12 cellular contexts compared by ENCODE assay signal in the genomic region with DNA sequence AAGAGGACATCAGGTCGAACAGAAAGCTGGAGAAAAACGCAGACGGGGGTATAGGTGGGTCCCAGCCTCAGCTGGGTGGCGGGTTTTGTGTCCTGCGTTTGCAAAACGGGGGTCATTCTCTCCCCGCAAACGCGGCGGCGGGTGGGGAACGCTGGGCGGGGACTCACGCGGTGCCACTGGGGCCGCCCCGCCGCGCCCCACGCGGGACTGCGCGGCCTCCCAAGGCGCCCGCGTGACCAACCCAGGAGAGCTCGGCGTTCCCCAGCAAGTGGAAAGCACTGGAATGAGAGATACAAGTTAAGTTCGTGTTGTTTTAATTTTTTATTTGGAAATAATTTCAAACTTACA. TPM values are rescaled to one million over a fixed set of nuclear protein-coding genes. Genes with fewer than 3 reads are reported as not detected.
DNase-seq lines count a peak whose midpoint lies in the region; ATAC-seq and TF ChIP-seq lines count a peak whose summit lies in the region.
"Had no signal": no experiment of that assay in that cellular context is flagged by ENCODE, and none has a peak within 500 bp of the region (broad histone marks: within the 10 kb centered on the region; RNA-seq: fewer than 3 reads in every experiment).

No MANE protein-coding gene starts in this region.

- no peak for TF ChIP-seq CTCF in esophagus squamous epithelium (IDR thresholded peaks at IDR 0.05)
- TF ChIP-seq CTCF in neural crest cell (conservative IDR thresholded peaks at IDR 0.05): no peak
- TF ChIP-seq CTCF in upper lobe of right lung (IDR thresholded peaks at IDR 0.05): no peak
- TF ChIP-seq CTCF in PC-9 (conservative IDR thresholded peaks at IDR 0.05): no peak

- no peaks in the 10 kb centered on the region for H3K79me2 ChIP-seq in PC-9 (ENCODE audit: low read depth)

- H3K36me3 ChIP-seq in esophagus squamous epithelium (no peaks in the 10 kb centered on the region), upper lobe of right lung (no peaks in the 10 kb centered on the region), PC-9 (ENCODE audit: low read depth) (no peaks in the 10 kb centered on the region)

- no peak overlapping the region for H3K27ac Mint-ChIP-seq in activated naive CD4-positive, alpha-beta T cell treated with anti-CD3 and anti-CD28 coated beads, Interleukin-2, amount 10 ng/mL, durations not matched to agents 7 days and 5 days
- no peak overlapping the region for H3K27ac Mint-ChIP-seq in neural crest cell (ENCODE audit: unreplicated experiment)

- CTCF ChIA-PET in activated naive CD4-positive, alpha-beta T cell treated with anti-CD3 and anti-CD28 coated beads, Interleukin-2, amount 10 ng/mL, durations not matched to agents 7 days and 5 days (lab: Charles Lee): no interaction called here
- CTCF ChIA-PET in PC-9 (lab: Charles Lee): no interaction called here

- 0 to 30% methylated on average over 17 to 23 of the region's 29 CpGs for WGBS in esophagus squamous epithelium, 2 donors

- H3K4me1 Mint-ChIP-seq in activated naive CD4-positive, alpha-beta T cell treated with anti-CD3 and anti-CD28 coated beads, Interleukin-2, amount 10 ng/mL, durations not matched to agents 7 days and 5 days: peaks cover 4% of the 10 kb centered on the region
- peaks cover 18% of the 10 kb centered on the region for H3K4me1 Mint-ChIP-seq in neural crest cell

- ATAC-seq in upper lobe of right lung (no peak), HG02938 (IDR thresholded peaks at IDR 0.05; ENCODE audit: unreplicated experiment) (no peak)

- no peaks in the 10 kb centered on the region for H3K36me3 Mint-ChIP-seq in activated naive CD4-positive, alpha-beta T cell treated with anti-CD3 and anti-CD28 coated beads, Interleukin-2, amount 10 ng/mL, durations not matched to agents 7 days and 5 days
- H3K36me3 Mint-ChIP-seq in neural crest cell (ENCODE audit: low read depth): no peaks in the 10 kb centered on the region

- H3K9me2 ChIP-seq in PC-9 (ENCODE audit: insufficient read depth): no peaks in the 10 kb centered on the region

- no peaks in the 10 kb centered on the region for H3F3A ChIP-seq in PC-9 (ENCODE audit: insufficient read depth, low read depth)

- peaks cover 46% of the 10 kb centered on the region for H3K27me3 Mint-ChIP-seq in activated naive CD4-positive, alpha-beta T cell treated with anti-CD3 and anti-CD28 coated beads, Interleukin-2, amount 10 ng/mL, durations not matched to agents 7 days and 5 days
- peaks cover 48% of the 10 kb centered on the region for H3K27me3 Mint-ChIP-seq in neural crest cell (ENCODE audit: low read depth)

- no peaks in the 10 kb centered on the region for H3K9me3 ChIP-seq in esophagus squamous epithelium
- H3K9me3 ChIP-seq in upper lobe of right lung: no peaks in the 10 kb centered on the region
- no peaks in the 10 kb centered on the region for H3K9me3 ChIP-seq in PC-9 (ENCODE audit: insufficient read depth, low read depth)

- H3K4me2 ChIP-seq in PC-9: no peak overlapping the region

- BruUV-seq in PC-9 (replicated peaks; lab: Mats Ljungman, UMichigan): no TSS peak

- H3K4me1 ChIP-seq in esophagus squamous epithelium: peaks cover 0 to 27% (median 12%) of the 10 kb centered on the region in 3 donors
- peaks cover 10% of the 10 kb centered on the region for H3K4me1 ChIP-seq in upper lobe of right lung
- H3K4me1 ChIP-seq in PC-9 (replicated peaks; ENCODE audit: insufficient read depth): no peaks in the 10 kb centered on the region

- no peak for DNase-seq in activated naive CD4-positive, alpha-beta T cell treated with anti-CD3 and anti-CD28 coated beads, Interleukin-2, amount 10 ng/mL, durations not matched to agents 7 days and 5 days
- DNase-seq in activated naive CD4-positive, alpha-beta T cell treated with anti-CD3 and anti-CD28 coated beads, Interleukin-2, amount 50 U/mL, for 16 hours: no peak
- no peak for DNase-seq in esophagus squamous epithelium (lab: John Stamatoyannopoulos, UW)
- no peak for DNase-seq in neural crest cell (ENCODE audit: low read depth, low spot score)
- no peak for DNase-seq in upper lobe of right lung
- no peak for DNase-seq in KG1 (lab: John Stamatoyannopoulos, UW)
- no peak for DNase-seq in PC-9
- DNase-seq: AML-193, midbrain, NCI-H2081 had no signal

- H3K9me3 Mint-ChIP-seq in activated naive CD4-positive, alpha-beta T cell treated with anti-CD3 and anti-CD28 coated beads, Interleukin-2, amount 10 ng/mL, durations not matched to agents 7 days and 5 days: no peaks in the 10 kb centered on the region
- H3K9me3 Mint-ChIP-seq in neural crest cell: no peaks in the 10 kb centered on the region

- H3K4me3 ChIP-seq in esophagus squamous epithelium (peak overlapping the region; percentile 41 to 64 (median 55)), upper lobe of right lung (peak overlapping the region; percentile 48), PC-9 (no peak overlapping the region)

- intact Hi-C loops in esophagus squamous epithelium (cut with DNase I): no loop called here
- intact Hi-C loops in upper lobe of right lung (cut with DNase I): no loop called here
- intact Hi-C loops in PC-9 (cut with micrococcal nuclease; ENCODE audit: unreplicated experiment): no loop called here

- POLR2A ChIA-PET in PC-9 (lab: Charles Lee; ENCODE audit: unreplicated experiment): no interaction called here

- no peak overlapping the region for H2AFZ ChIP-seq in PC-9

- H3K27ac ChIP-seq in esophagus squamous epithelium (peak overlapping the region in 2 of 4 donors; percentile 45 to 54), upper lobe of right lung (no peak overlapping the region), PC-9 (no peak overlapping the region)

- H4K20me1 ChIP-seq in PC-9 (ENCODE audit: insufficient read depth): no peaks in the 10 kb centered on the region

- peak overlapping the region; percentile 57 for H3K4me3 Mint-ChIP-seq in activated naive CD4-positive, alpha-beta T cell treated with anti-CD3 and anti-CD28 coated beads, Interleukin-2, amount 10 ng/mL, durations not matched to agents 7 days and 5 days
- peak overlapping the region; percentile 70 for H3K4me3 Mint-ChIP-seq in neural crest cell

- H3K27me3 ChIP-seq in esophagus squamous epithelium (peaks cover 0 to 68% (median 7%) of the 10 kb centered on the region in 4 donors), upper lobe of right lung (peaks cover 45% of the 10 kb centered on the region), PC-9 (ENCODE audit: insufficient read depth, low read depth) (peaks cover 76% of the 10 kb centered on the region)

- TF ChIP-seq POLR2A in esophagus squamous epithelium (IDR thresholded peaks at IDR 0.05): no peak

RNA-seq across cellular contexts. Expression of gene VIPR2, which starts 0.9 kb away (rescaled TPM):
- total RNA-seq in esophagus squamous epithelium (1 to 10 TPM in 1 of 4 donors, under 1 TPM in 3; 0.18 to 2.1 (median 0.40) TPM), neural crest cell (0.09 and 0.16 TPM in 2 replicates), upper lobe of right lung (4.5 TPM), PC-9 (2021) (not detected in 2 replicates)
- total RNA-seq: RPMI7951 had no signal
